Comparison of ENCODE assay signal across 11 cellular contexts in the genomic region with DNA sequence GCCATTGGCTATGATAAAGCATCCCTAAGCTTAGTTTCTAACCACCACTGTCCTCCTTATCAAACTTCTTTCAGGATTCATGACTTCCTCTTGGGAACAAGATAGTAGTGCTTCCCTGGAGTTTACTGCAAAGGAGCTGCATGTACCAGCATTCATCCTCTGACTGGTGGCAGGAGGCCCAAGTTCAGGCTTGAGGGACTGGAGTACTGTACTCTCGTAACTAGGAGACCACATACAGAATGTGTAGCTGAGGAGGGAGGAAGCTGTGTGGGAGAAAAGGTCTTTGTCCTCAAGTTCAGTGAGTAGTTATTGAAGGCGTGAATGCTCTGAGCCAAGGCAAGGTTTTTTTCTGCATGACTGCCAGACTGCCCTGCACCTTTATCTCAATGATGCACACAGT. TPM values are rescaled to one million over a fixed set of nuclear protein-coding genes. Genes with fewer than 3 reads are reported as not detected.
A peak's percentile ranks its signal among the peaks of the same experiment; 100 is the strongest.
DNase-seq lines count a peak whose midpoint lies in the region; FAIRE-seq and TF ChIP-seq lines count a peak whose summit lies in the region.
"Had no signal": no experiment of that assay in that cellular context is flagged by ENCODE, and none has a peak within 500 bp of the region (broad histone marks: within the 10 kb centered on the region; RNA-seq: fewer than 3 reads in every experiment).

No MANE protein-coding gene starts in this region.

- H3K27me3 Mint-ChIP-seq in brain: peaks cover 3% of the 10 kb centered on the region

- H3K36me3 Mint-ChIP-seq in brain: peaks cover 15% of the 10 kb centered on the region

- peak; percentile 73 for FAIRE-seq in H54 (lab: Jason Lieb, UNC)
- FAIRE-seq: GM12892, kidney had no signal

- TF ChIP-seq CTCF in brain (conservative IDR thresholded peaks at IDR 0.05): no peak

- peaks cover 0 to 2% (median 0%) of the 10 kb centered on the region in 5 experiments for H3K9me3 Mint-ChIP-seq in brain
- H3K9me3 Mint-ChIP-seq: activated CD8-positive, alpha-beta T cell treated with anti-CD3 and anti-CD28 coated beads for 36 hours had no signal

- DNase-seq in H54 (ENCODE audit: insufficient read length, low spot score) (no peak), inferior parietal cortex (ENCODE audit: extremely low spot score) (peak; percentile 63), posterior cingulate gyrus (peak in 7 of 10 donors; percentile 20 to 89 (median 49)), DMS 273 (lab: John Stamatoyannopoulos, UW; ENCODE audit: unreplicated experiment) (no peak), NCI-H774 (lab: John Stamatoyannopoulos, UW) (no peak), ACHN (no peak)
- no peak for DNase-seq in activated T-cell treated with anti-CD3 and anti-CD28 coated beads, Interleukin-2, amount 50 U/mL, for 48 hours
- DNase-seq: activated CD8-positive, alpha-beta T cell treated with anti-CD3 and anti-CD28 coated beads for 36 hours; kidney had no signal

- no peak for TF ChIP-seq POLR2A in H54 (IDR thresholded peaks at IDR 0.05; ENCODE audit: low read depth, low read length)

- peak overlapping the region; percentile 22 to 80 (median 35) for H3K4me3 Mint-ChIP-seq in brain
- H3K4me3 Mint-ChIP-seq: activated CD8-positive, alpha-beta T cell treated with anti-CD3 and anti-CD28 coated beads for 36 hours had no signal

- H3K4me1 Mint-ChIP-seq in brain: peaks cover 80% of the 10 kb centered on the region

- intact Hi-C loops in posterior cingulate gyrus (cut with DNase I): loop anchor here (10.0 kb wide), 1 partner anchor 48 kb away; a partner anchor contains a TSS

- in situ Hi-C loops in ACHN (cut with HindIII; ENCODE audit: low pct_ligation_motif_present, low pct_unique_long_range_greater_than_20kb, low sequenced_read_pairs): no loop called here

- peak overlapping the region; percentile 82 to 91 (median 88) for H3K27ac Mint-ChIP-seq in brain
- H3K27ac Mint-ChIP-seq: activated CD8-positive, alpha-beta T cell treated with anti-CD3 and anti-CD28 coated beads for 36 hours had no signal

RNA-seq across cellular contexts. Expression of a gene that starts 12.9 kb away (rescaled TPM):
- 142 TPM for polyA plus RNA-seq in brain (ENCODE audit: insufficient read depth, low read depth, low replicate concordance)

RNA-seq across cellular contexts. Expression of a gene that starts 49.8 kb away (rescaled TPM):
- polyA plus RNA-seq in brain (ENCODE audit: insufficient read depth, low read depth, low replicate concordance): 1.5 TPM

RNA-seq across cellular contexts. Expression of a gene that starts 51.5 kb away (rescaled TPM):
- polyA plus RNA-seq in brain (ENCODE audit: insufficient read depth, low read depth, low replicate concordance): 5.0 TPM

Comparison
In these comparisons a context has a peak if more than half of its experiments do, and no peak if none do; other contexts are left out.
1. DNase-seq: peak in inferior parietal cortex (single experiment) and posterior cingulate gyrus (7 of 10); none in H54 (single experiment), DMS 273 (single experiment), NCI-H774 (single experiment), ACHN (single experiment) and activated T-cell treated with anti-CD3 and anti-CD28 coated beads, Interleukin-2, amount 50 U/mL, for 48 hours (0 of 2).